Comparison of ENCODE assay signal across 8 cellular contexts in genomic region chr1:1080122-1080753, GRCh38. TPM values are rescaled to one million over a fixed set of nuclear protein-coding genes. Genes with fewer than 3 reads are reported as not detected.
DNase-seq lines count a peak whose midpoint lies in the region; ATAC-seq and TF ChIP-seq lines count a peak whose summit lies in the region.

No MANE protein-coding gene starts in this region.

- intact Hi-C loops in heart left ventricle (cut with DNase I), result no loop called here

- H3K36me3 ChIP-seq in heart left ventricle, result peaks cover 0 to 3% (median 0%) of the 10 kb centered on the region in 9 donors

- H3K4me3 ChIP-seq in heart left ventricle, result peak overlapping the region in 10 of 12 donors; percentile 27 to 52 (median 42)

- peaks cover 0 to 5% (median 1%) of the 10 kb centered on the region in 9 donors for H3K27me3 ChIP-seq in heart left ventricle

- peak overlapping the region in 8 of 12 donors; percentile 24 to 69 (median 45) for H3K27ac ChIP-seq in heart left ventricle

- peaks cover 0 to 14% (median 12%) of the 10 kb centered on the region in 12 donors for H3K4me1 ChIP-seq in heart left ventricle

- DNase-seq in activated CD4-positive, CD25-positive, alpha-beta regulatory T cell (lab: John Stamatoyannopoulos, UW), result no peak
- DNase-seq in NAMALWA (ENCODE audit: low spot score), result peak; percentile 54
- peak; percentile 18 for DNase-seq in activated naive CD4-positive, alpha-beta T cell treated with anti-CD3 and anti-CD28 coated beads, Interleukin-2, amount 50 U/mL, for 16 hours
- peak; percentile 60 to 80 (median 70) for DNase-seq in heart left ventricle
- DNase-seq in retina, result peak; percentile 77
- DNase-seq in AML-193 (lab: John Stamatoyannopoulos, UW), result no peak

- TF ChIP-seq POLR2A in heart left ventricle (IDR thresholded peaks at IDR 0.05), result no peak

- WGBS in heart left ventricle, 4 donors, result 2 to 9% (median 5%) methylated on average over 14 to 21 of the region's 22 CpGs

- H3K9me3 ChIP-seq in heart left ventricle, result no peaks in the 10 kb centered on the region

- peak; percentile 28 to 39 for ATAC-seq in activated CD4-positive, CD25-positive, alpha-beta regulatory T cell treated with anti-CD3 and anti-CD28 coated beads, Interleukin-2, amount 50 U/mL, for 24 hours
- ATAC-seq in heart left ventricle (peak; percentile 85 to 93 (median 87)), HG02571 (IDR thresholded peaks at IDR 0.05; ENCODE audit: unreplicated experiment) (no peak)

- TF ChIP-seq CTCF in heart left ventricle (IDR thresholded peaks at IDR 0.05), result no peak

RNA-seq across cellular contexts. Expression of gene RNF223, which starts 6.1 kb away (rescaled TPM):
- not detected for total RNA-seq in heart left ventricle
- not detected for polyA plus RNA-seq in heart left ventricle

RNA-seq across cellular contexts. Expression of gene C1orf159, which starts 35.7 kb away (rescaled TPM):
- 1 to 10 TPM; 3.7 to 6.6 (median 4.2) TPM for total RNA-seq in heart left ventricle
- polyA plus RNA-seq in heart left ventricle, result 1 to 10 TPM; 7.1 to 7.2 TPM

Comparison
In these comparisons a context has a peak if more than half of its experiments do, and no peak if none do; other contexts are left out.
1. DNase-seq: peak in NAMALWA (single experiment), activated naive CD4-positive, alpha-beta T cell treated with anti-CD3 and anti-CD28 coated beads, Interleukin-2, amount 50 U/mL, for 16 hours (single experiment), heart left ventricle (5 of 5) and retina (single experiment); none in activated CD4-positive, CD25-positive, alpha-beta regulatory T cell (0 of 4) and AML-193 (0 of 2).